In the genomic region with DNA sequence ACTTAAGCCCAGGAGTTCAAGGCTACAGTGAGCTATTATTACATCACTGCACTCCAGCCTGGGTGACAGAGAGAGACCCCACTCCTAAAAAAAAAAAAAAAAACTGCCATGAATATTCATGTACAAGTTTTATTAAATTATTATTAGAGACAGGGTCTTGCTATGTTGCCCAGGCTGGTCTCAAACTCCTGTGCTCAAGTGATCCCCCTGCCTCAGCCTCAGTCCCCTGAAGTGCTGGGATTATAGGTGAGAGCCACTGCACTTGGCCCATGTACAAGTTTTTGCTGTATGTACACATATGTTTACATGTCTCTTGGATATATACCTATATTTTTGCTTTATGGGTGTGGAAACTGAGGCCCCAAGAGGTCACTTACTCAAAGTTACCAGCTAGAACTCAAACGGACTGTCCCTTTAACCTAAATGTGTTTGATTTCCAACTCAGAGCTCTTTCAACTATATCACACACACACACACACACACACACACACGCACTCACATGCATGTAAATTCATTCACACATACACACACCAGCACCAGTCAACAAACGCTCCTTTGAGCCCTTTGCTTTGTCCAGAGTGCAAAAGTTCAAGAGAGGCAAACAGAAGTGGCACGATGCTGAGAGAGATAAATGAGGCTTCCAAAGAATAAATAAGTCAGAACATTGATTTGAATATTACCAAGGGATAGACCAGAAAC, we compare ENCODE assay signal across 16 cellular contexts. TPM values are rescaled to one million over a fixed set of nuclear protein-coding genes. Genes with fewer than 3 reads are reported as not detected.
A peak's percentile ranks its signal among the peaks of the same experiment; 100 is the strongest.
DNase-seq lines count a peak whose midpoint lies in the region; ATAC-seq and TF ChIP-seq lines count a peak whose summit lies in the region.
"Had no signal": no experiment of that assay in that cellular context is flagged by ENCODE, and none has a peak within 500 bp of the region (broad histone marks: within the 10 kb centered on the region; RNA-seq: fewer than 3 reads in every experiment).

No MANE protein-coding gene starts in this region.

- H3K36me3 Mint-ChIP-seq in WTC11, result no peaks in the 10 kb centered on the region
- H3K36me3 Mint-ChIP-seq: CD4-positive, CD25-positive, alpha-beta regulatory T cell had no signal

- no peak overlapping the region for H3K4me3 ChIP-seq in right lobe of liver
- no peak overlapping the region for H3K4me3 ChIP-seq in sigmoid colon
- H3K4me3 ChIP-seq in HAP-1, result no peak overlapping the region

- POLR2A ChIA-PET in WTC11 (lab: Charles Lee), result no interaction called here

- TF ChIP-seq POLR2A in right lobe of liver (IDR thresholded peaks at IDR 0.05) (no peak), sigmoid colon (IDR thresholded peaks at IDR 0.05) (no peak)

- WGBS in right lobe of liver (ENCODE audit: insufficient coverage, low coverage, low lambda C conversion rate, missing lambda C conversion rate), result 22% methylated on average over 4 of the region's 4 CpGs
- WGBS in sigmoid colon, 2 donors, result 57 to 71% methylated on average over 4 of the region's 4 CpGs

- no peaks in the 10 kb centered on the region for H3K36me3 ChIP-seq in right lobe of liver
- H3K36me3 ChIP-seq in sigmoid colon, result no peaks in the 10 kb centered on the region
- H3K36me3 ChIP-seq in HAP-1 (replicated peaks), result no peaks in the 10 kb centered on the region

- CTCF ChIA-PET in WTC11 (lab: Charles Lee), result no interaction called here

- peak overlapping the region; percentile 49; the same call in 1 of the 2 replicates for H3K27ac ChIP-seq in C4-2B
- H3K27ac ChIP-seq in right lobe of liver, result no peak overlapping the region
- H3K27ac ChIP-seq in sigmoid colon, result no peak overlapping the region

- H3K27ac Mint-ChIP-seq in WTC11, result no peak overlapping the region
- H3K27ac Mint-ChIP-seq: CD4-positive, CD25-positive, alpha-beta regulatory T cell had no signal

- TF ChIP-seq EP300 in sigmoid colon (IDR thresholded peaks at IDR 0.05), result no peak

- TF ChIP-seq CTCF in C4-2B (conservative IDR thresholded peaks at IDR 0.05), result no peak
- TF ChIP-seq CTCF in WTC11 (IDR thresholded peaks at IDR 0.05), result no peak
- no peak for TF ChIP-seq CTCF in right lobe of liver (IDR thresholded peaks at IDR 0.05)
- TF ChIP-seq CTCF in sigmoid colon (IDR thresholded peaks at IDR 0.05), result no peak

- in situ Hi-C loops in HAP-1 (cut with MboI; ENCODE audit: low sequenced_read_pairs), result no loop called here

- ATAC-seq in WTC11, result no peak
- ATAC-seq in right lobe of liver, result peak; percentile 67 to 87 (median 76)
- ATAC-seq in GM18870 (IDR thresholded peaks at IDR 0.05; ENCODE audit: unreplicated experiment), result no peak

- H3K27me3 ChIP-seq in right lobe of liver (no peaks in the 10 kb centered on the region), sigmoid colon (no peaks in the 10 kb centered on the region), HAP-1 (ENCODE audit: low read depth) (no peaks in the 10 kb centered on the region)

- H3K4me1 Mint-ChIP-seq in WTC11, result peaks cover 4% of the 10 kb centered on the region; the same call in 1 of the 2 replicates

- peaks cover 0 to 9% (median 3%) of the 10 kb centered on the region in 4 donors for H3K4me1 ChIP-seq in right lobe of liver
- peaks cover 0 to 5% (median 0%) of the 10 kb centered on the region in 4 donors for H3K4me1 ChIP-seq in sigmoid colon
- peaks cover 5% of the 10 kb centered on the region; the same call in 1 of the 2 replicates for H3K4me1 ChIP-seq in HAP-1

- no peaks in the 10 kb centered on the region for H3K9me3 Mint-ChIP-seq in WTC11
- H3K9me3 Mint-ChIP-seq: CD4-positive, CD25-positive, alpha-beta regulatory T cell had no signal

- H3K27me3 Mint-ChIP-seq in WTC11 (ENCODE audit: low read depth), result no peaks in the 10 kb centered on the region; the same call in 1 of the 2 replicates

- H3K9me3 ChIP-seq in right lobe of liver (no peaks in the 10 kb centered on the region), sigmoid colon (no peaks in the 10 kb centered on the region), HAP-1 (no peaks in the 10 kb centered on the region)

- H3K4me3 Mint-ChIP-seq in WTC11, result no peak overlapping the region
- H3K4me3 Mint-ChIP-seq: CD4-positive, CD25-positive, alpha-beta regulatory T cell had no signal

- no peak for DNase-seq in WTC11 (ENCODE audit: low spot score)
- DNase-seq in right lobe of liver, result no peak
- peak; percentile 10 for DNase-seq in sigmoid colon
- no peak for DNase-seq in hypothalamus (lab: John Stamatoyannopoulos, UW)
- DNase-seq in HAP-1 (ENCODE audit: low spot score in 2 of 2), result no peak
- no peak for DNase-seq in NCI-H69 (lab: John Stamatoyannopoulos, UW)
- DNase-seq: AML-193; CD4-positive, CD25-positive, alpha-beta regulatory T cell; COR-L47; HCEC 1CT; NCI-H1105 treated with DMSO at 0.1 percent for 48 hours; NCI-H1694 treated with DMSO at 0.1 percent for 48 hours; NCI-H510A had no signal

- intact Hi-C loops in right lobe of liver (cut with DNase I) (no loop called here), sigmoid colon (cut with DNase I) (no loop called here)

TF ChIP-seq in WTC11, 78 proteins besides CTCF, POLR2A, EP300 and RAD21:
- 0 out of 2 replicates have a peak, but pooled peaks have one; percentile 42 for TF ChIP-seq ZNF121 (CRISPR knock-in tag; IDR thresholded peaks at IDR 0.05)
- TF ChIP-seq, protein P1, sequence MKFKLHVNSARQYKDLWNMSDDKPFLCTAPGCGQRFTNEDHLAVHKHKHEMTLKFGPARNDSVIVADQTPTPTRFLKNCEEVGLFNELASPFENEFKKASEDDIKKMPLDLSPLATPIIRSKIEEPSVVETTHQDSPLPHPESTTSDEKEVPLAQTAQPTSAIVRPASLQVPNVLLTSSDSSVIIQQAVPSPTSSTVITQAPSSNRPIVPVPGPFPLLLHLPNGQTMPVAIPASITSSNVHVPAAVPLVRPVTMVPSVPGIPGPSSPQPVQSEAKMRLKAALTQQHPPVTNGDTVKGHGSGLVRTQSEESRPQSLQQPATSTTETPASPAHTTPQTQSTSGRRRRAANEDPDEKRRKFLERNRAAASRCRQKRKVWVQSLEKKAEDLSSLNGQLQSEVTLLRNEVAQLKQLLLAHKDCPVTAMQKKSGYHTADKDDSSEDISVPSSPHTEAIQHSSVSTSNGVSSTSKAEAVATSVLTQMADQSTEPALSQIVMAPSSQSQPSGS (CRISPR knock-in tag; IDR thresholded peaks at IDR 0.05; ENCODE audit: borderline replicate concordance, low read depth), result no peak
- TF ChIP-seq, protein P2, sequence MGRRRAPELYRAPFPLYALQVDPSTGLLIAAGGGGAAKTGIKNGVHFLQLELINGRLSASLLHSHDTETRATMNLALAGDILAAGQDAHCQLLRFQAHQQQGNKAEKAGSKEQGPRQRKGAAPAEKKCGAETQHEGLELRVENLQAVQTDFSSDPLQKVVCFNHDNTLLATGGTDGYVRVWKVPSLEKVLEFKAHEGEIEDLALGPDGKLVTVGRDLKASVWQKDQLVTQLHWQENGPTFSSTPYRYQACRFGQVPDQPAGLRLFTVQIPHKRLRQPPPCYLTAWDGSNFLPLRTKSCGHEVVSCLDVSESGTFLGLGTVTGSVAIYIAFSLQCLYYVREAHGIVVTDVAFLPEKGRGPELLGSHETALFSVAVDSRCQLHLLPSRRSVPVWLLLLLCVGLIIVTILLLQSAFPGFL (CRISPR knock-in tag; IDR thresholded peaks at IDR 0.05; ENCODE audit: borderline replicate concordance), result no peak

RNA-seq across cellular contexts. Expression of a gene that starts 42.3 kb away (rescaled TPM):
- total RNA-seq in WTC11 (2021) (90.9 to 102 TPM (median 96.3 TPM) in 3 replicates), right lobe of liver (10 to 100 TPM in 1 of 6 experiments, 1 to 10 TPM in 5; 5.3 to 10.2 (median 8.3) TPM), sigmoid colon (10 to 100 TPM; 13.3 to 18.2 (median 16.1) TPM)
- 10 to 100 TPM; 18.0 to 32.2 (median 29.4) TPM for polyA plus RNA-seq in sigmoid colon

RNA-seq across cellular contexts. Expression of a gene that starts 45.3 kb away (rescaled TPM):
- total RNA-seq in WTC11 (2021), result 1.8 to 3.5 TPM (median 2.4 TPM) in 3 replicates
- total RNA-seq in right lobe of liver, result not detected
- total RNA-seq in sigmoid colon, result under 1 TPM in 2 of 4 donors, not detected in 2; 0.14 to 0.33 TPM
- polyA plus RNA-seq in sigmoid colon, result under 1 TPM in 2 of 3 donors, not detected in 1; 0.46 to 0.79 TPM
- total RNA-seq: CD4-positive, CD25-positive, alpha-beta regulatory T cell; RPMI7951 had no signal

Comparison
In these comparisons a context has a peak if more than half of its experiments do, and no peak if none do; other contexts are left out.
1. ATAC-seq: peak in right lobe of liver (4 of 4); none in WTC11 (single experiment) and GM18870 (single experiment).